ENCODE assay signal across 12 cellular contexts in the genomic region with DNA sequence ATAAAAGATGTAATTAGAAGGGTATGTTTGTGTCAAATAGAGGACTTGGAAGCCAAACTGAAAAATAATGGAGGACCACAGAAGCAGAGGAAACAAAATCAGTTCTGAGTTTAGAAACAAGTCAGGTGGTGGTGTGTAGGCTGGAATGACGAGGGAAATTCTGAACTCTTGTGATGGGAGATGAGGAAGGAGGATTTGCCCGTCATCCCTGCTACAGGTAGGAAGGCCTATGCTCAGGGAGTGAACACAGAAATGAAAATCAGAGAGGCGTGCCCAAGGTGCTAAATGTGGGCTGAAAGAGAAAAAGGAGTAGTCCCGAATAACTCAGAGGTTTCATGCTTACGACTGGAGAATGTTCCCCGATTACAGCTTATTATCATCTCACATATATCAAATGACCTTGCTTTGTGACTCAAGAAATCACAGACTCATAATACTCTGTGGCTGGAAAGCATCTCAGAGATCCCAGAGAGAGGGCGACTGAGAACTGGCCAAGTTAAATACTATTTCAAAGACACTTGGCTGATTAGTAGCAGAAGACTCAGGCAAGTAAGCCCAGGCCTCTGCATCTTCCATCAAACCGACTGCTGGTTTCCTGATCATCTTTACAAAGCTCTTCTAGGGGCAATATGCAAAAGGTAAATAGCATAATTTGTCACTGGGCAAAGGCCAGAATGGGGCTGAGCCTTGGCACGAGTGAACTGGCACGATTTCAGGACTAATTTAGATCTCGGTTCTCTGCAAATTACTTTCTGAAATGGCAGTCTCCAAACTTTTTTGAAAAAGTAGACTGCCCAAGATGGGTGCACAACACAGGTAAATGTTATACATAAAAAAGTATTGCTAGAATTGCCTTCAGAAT.
DNase-seq lines count a peak whose midpoint lies in the region; ATAC-seq, FAIRE-seq and TF ChIP-seq lines count a peak whose summit lies in the region.
"Had no signal": no experiment of that assay in that cellular context is flagged by ENCODE, and none has a peak within 500 bp of the region (broad histone marks: within the 10 kb centered on the region; RNA-seq: fewer than 3 reads in every experiment).

No MANE protein-coding gene starts in this region.

- no peak overlapping the region for H3K4me3 Mint-ChIP-seq in astrocyte (ENCODE audit: unreplicated experiment)
- H3K4me3 Mint-ChIP-seq: activated naive CD4-positive, alpha-beta T cell treated with anti-CD3 and anti-CD28 coated beads, Interleukin-2, amount 50 U/mL, for 24 hours; stimulated activated naive B cell treated with anti-CD40 and anti-IgM and Interleukin-4, amounts not matched to agents 10 μg/mL and 1 μg/mL and 100 μg/mL, for 72 hours had no signal

- no peak for ATAC-seq in HG03139 (IDR thresholded peaks at IDR 0.05; ENCODE audit: unreplicated experiment)
- ATAC-seq: stimulated activated naive B cell treated with anti-CD40 and anti-IgM and Interleukin-4, amounts not matched to agents 10 μg/mL and 1 μg/mL and 100 μg/mL, for 72 hours had no signal

- no peaks in the 10 kb centered on the region for H3K36me3 ChIP-seq in astrocyte (ENCODE audit: insufficient read depth, low read length)

- H3K4me1 Mint-ChIP-seq in astrocyte (ENCODE audit: low read depth, unreplicated experiment) = peaks cover 36% of the 10 kb centered on the region

- no peaks in the 10 kb centered on the region for H3K27me3 ChIP-seq in astrocyte (ENCODE audit: insufficient read depth, low read length)

- H3K4me2 ChIP-seq in astrocyte (ENCODE audit: low read length) = peak overlapping the region; percentile 46

- no peaks in the 10 kb centered on the region for H3K9me3 ChIP-seq in astrocyte (ENCODE audit: insufficient read depth, low read depth, low read length)

- no peak overlapping the region for H3K4me3 ChIP-seq in astrocyte (ENCODE audit: insufficient read depth, low read depth, low read length)

- peak; percentile 68 for FAIRE-seq in astrocyte (lab: Jason Lieb, UNC)

- peaks cover 51% of the 10 kb centered on the region for H3K4me1 ChIP-seq in astrocyte (ENCODE audit: insufficient read depth, low read length)

- no peak for TF ChIP-seq CTCF in astrocyte (IDR thresholded peaks at IDR 0.05; ENCODE audit: insufficient read depth, low read depth, low read length)

- no peaks in the 10 kb centered on the region for H4K20me1 ChIP-seq in astrocyte (ENCODE audit: insufficient read depth, low read length)

- no peak overlapping the region for H2AFZ ChIP-seq in astrocyte (ENCODE audit: low read depth, low read length)

- no peaks in the 10 kb centered on the region for H3K79me2 ChIP-seq in astrocyte (ENCODE audit: insufficient read depth, low read length)

- peak overlapping the region; percentile 89 for H3K27ac Mint-ChIP-seq in astrocyte (ENCODE audit: unreplicated experiment)
- H3K27ac Mint-ChIP-seq: activated naive CD4-positive, alpha-beta T cell treated with anti-CD3 and anti-CD28 coated beads, Interleukin-2, amount 50 U/mL, for 24 hours had no signal

- H3K9ac ChIP-seq in astrocyte (ENCODE audit: low read length) = peak overlapping the region; percentile 68

- DNase-seq in LHCN-M2 (ENCODE audit: low read depth) = peak; percentile 90
- DNase-seq in astrocyte (ENCODE audit: low read depth) = peak; percentile 91
- DNase-seq in kidney tubule cell (ENCODE audit: low spot score) = peak; percentile 44
- peak; percentile 84 for DNase-seq in stromal cell of bone marrow (ENCODE audit: low read depth)
- DNase-seq in NCI-H146 (lab: John Stamatoyannopoulos, UW) = no peak
- DNase-seq in DMS53 (lab: John Stamatoyannopoulos, UW) = no peak
- DNase-seq: NCI-H2107; SHP77; stimulated activated naive B cell treated with anti-CD40 and anti-IgM and Interleukin-4, amounts not matched to agents 10 μg/mL and 1 μg/mL and 100 μg/mL, for 72 hours had no signal

- peak overlapping the region; percentile 84 for H3K27ac ChIP-seq in astrocyte (ENCODE audit: low read depth, low read length)
- H3K27ac ChIP-seq: HL-60 had no signal

- no peaks in the 10 kb centered on the region for H3K27me3 Mint-ChIP-seq in astrocyte (ENCODE audit: low read depth, unreplicated experiment)
- H3K27me3 Mint-ChIP-seq: activated naive CD4-positive, alpha-beta T cell treated with anti-CD3 and anti-CD28 coated beads, Interleukin-2, amount 50 U/mL, for 24 hours; stimulated activated naive B cell treated with anti-CD40 and anti-IgM and Interleukin-4, amounts not matched to agents 10 μg/mL and 1 μg/mL and 100 μg/mL, for 72 hours had no signal

- peaks cover 10% of the 10 kb centered on the region for H3K9me3 Mint-ChIP-seq in astrocyte (ENCODE audit: unreplicated experiment)

- H3K36me3 Mint-ChIP-seq in astrocyte (ENCODE audit: low read depth, unreplicated experiment) = peaks cover 6% of the 10 kb centered on the region

Comparison
In these comparisons a context has a peak if more than half of its experiments do, and no peak if none do; other contexts are left out.
1. DNase-seq: peak in LHCN-M2 (single experiment), astrocyte (single experiment), kidney tubule cell (single experiment) and stromal cell of bone marrow (single experiment); none in NCI-H146 (single experiment) and DMS53 (single experiment).